Comparison of ENCODE assay signal across 29 cellular contexts in the genomic region with DNA sequence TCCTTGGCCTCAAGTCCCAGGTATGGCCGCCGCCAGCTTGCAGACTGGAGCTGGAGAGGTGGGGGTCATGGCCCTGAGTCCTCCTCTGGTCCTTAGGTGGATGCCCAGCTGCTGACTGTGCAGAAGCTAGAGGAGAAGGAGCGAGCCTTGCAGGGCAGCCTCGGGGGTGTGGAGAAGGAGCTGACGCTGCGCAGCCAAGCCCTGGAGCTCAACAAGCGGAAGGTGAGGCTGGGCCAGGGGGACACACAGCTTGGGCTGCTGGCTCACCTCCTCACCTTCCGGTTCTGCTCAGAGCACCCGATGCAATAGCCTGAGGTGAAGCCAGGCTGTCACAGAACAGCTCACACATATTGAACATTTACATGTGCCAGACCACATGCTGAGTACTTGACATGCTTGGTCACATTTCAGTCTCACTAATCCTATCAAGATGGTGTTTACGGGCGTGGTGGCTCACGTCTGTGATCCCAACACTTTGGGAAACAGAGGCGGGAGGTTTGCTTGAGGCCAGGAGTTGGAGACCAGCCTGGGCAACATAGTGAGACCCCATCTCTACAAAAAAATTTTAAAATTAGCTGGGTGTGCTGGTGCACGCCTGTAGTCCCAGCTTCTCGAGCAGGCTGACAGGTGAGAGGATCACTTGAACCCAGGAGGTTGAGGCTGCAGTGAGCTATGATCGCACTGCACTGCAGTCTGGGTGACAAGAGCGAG. TPM values are rescaled to one million over a fixed set of nuclear protein-coding genes. Genes with fewer than 3 reads are reported as not detected.
DNase-seq lines count a peak whose midpoint lies in the region; ATAC-seq, FAIRE-seq and TF ChIP-seq lines count a peak whose summit lies in the region.
"Had no signal": no experiment of that assay in that cellular context is flagged by ENCODE, and none has a peak within 500 bp of the region (broad histone marks: within the 10 kb centered on the region; RNA-seq: fewer than 3 reads in every experiment).

No MANE protein-coding gene starts in this region.

- peaks cover 3% of the 10 kb centered on the region; the same call in 1 of the 2 replicates for H3K27me3 Mint-ChIP-seq in WTC11 (ENCODE audit: low read depth)
- H3K27me3 Mint-ChIP-seq in stimulated activated naive B cell treated with anti-CD40 and anti-IgM and Interleukin-4, amounts not matched to agents 10 μg/mL and 1 μg/mL and 100 μg/mL, for 72 hours = no peaks in the 10 kb centered on the region
- H3K27me3 Mint-ChIP-seq: activated CD4-positive, alpha-beta memory T cell treated with anti-CD3 and anti-CD28 coated beads, Interleukin-2, amount 10 ng/mL, durations not matched to agents 7 days and 5 days; central memory CD8-positive, alpha-beta T cell; type B pancreatic cell had no signal

- CTCF ChIA-PET in WTC11 (lab: Charles Lee) = interaction anchor here (1.1 kb wide), 1 partner anchor 184 kb away, joined by 3 read pairs; no protein-coding TSS in a partner anchor

- H3K4me1 Mint-ChIP-seq in WTC11 = no peaks in the 10 kb centered on the region
- H3K4me1 Mint-ChIP-seq in stimulated activated naive B cell treated with anti-CD40 and anti-IgM and Interleukin-4, amounts not matched to agents 10 μg/mL and 1 μg/mL and 100 μg/mL, for 72 hours = peaks cover 19 to 28% of the 10 kb centered on the region in 2 donors

- TF ChIP-seq CTCF in WTC11 (IDR thresholded peaks at IDR 0.05) = no peak
- no peak for TF ChIP-seq CTCF in kidney (IDR thresholded peaks at IDR 0.05; ENCODE audit: borderline replicate concordance, extremely low read depth, insufficient read depth)

- no peak overlapping the region for H3K4me3 ChIP-seq in kidney (ENCODE audit: low read length in 2 of 2)
- H3K4me3 ChIP-seq: adrenal gland; BLaER1 treated with 17β-estradiol and CSF1 and Interleukin-3, amounts not matched to agents 10 nM and 100 nM; body of pancreas; lung; ovary had no signal

- H3K27ac Mint-ChIP-seq in WTC11 = no peak overlapping the region
- H3K27ac Mint-ChIP-seq in stimulated activated naive B cell treated with anti-CD40 and anti-IgM and Interleukin-4, amounts not matched to agents 10 μg/mL and 1 μg/mL and 100 μg/mL, for 72 hours = peak overlapping the region; percentile 25
- H3K27ac Mint-ChIP-seq: activated CD4-positive, alpha-beta memory T cell treated with anti-CD3 and anti-CD28 coated beads, Interleukin-2, amount 10 ng/mL, durations not matched to agents 7 days and 5 days; type B pancreatic cell had no signal

- peaks cover 81% of the 10 kb centered on the region for H3K36me3 Mint-ChIP-seq in WTC11
- peaks cover 52 to 78% of the 10 kb centered on the region in 2 donors for H3K36me3 Mint-ChIP-seq in stimulated activated naive B cell treated with anti-CD40 and anti-IgM and Interleukin-4, amounts not matched to agents 10 μg/mL and 1 μg/mL and 100 μg/mL, for 72 hours

- intact Hi-C loops in kidney (cut with DNase I) = no loop called here

- no peaks in the 10 kb centered on the region for H3K4me1 ChIP-seq in kidney (ENCODE audit: control insufficient read depth in 1 of 2, insufficient read depth in 1 of 2, low read depth in 1 of 2, low read length in 2 of 2)
- H3K4me1 ChIP-seq: body of pancreas had no signal

- H3K9me3 Mint-ChIP-seq in WTC11 = no peaks in the 10 kb centered on the region
- no peaks in the 10 kb centered on the region for H3K9me3 Mint-ChIP-seq in stimulated activated naive B cell treated with anti-CD40 and anti-IgM and Interleukin-4, amounts not matched to agents 10 μg/mL and 1 μg/mL and 100 μg/mL, for 72 hours
- H3K9me3 Mint-ChIP-seq: activated CD4-positive, alpha-beta memory T cell treated with anti-CD3 and anti-CD28 coated beads, Interleukin-2, amount 10 ng/mL, durations not matched to agents 7 days and 5 days; central memory CD8-positive, alpha-beta T cell; type B pancreatic cell had no signal

- H3K9ac ChIP-seq in kidney (ENCODE audit: low read length in 2 of 2) = no peak overlapping the region

- H3K27ac ChIP-seq in kidney (ENCODE audit: low read depth in 2 of 2, low read length in 2 of 2) = no peak overlapping the region
- H3K27ac ChIP-seq: adrenal gland; BLaER1 treated with 17β-estradiol and CSF1 and Interleukin-3, amounts not matched to agents 10 nM and 100 nM; body of pancreas; ovary had no signal

- ATAC-seq in WTC11 = no peak
- peak in 1 of 2 donors; percentile 12 for ATAC-seq in stimulated activated naive B cell treated with anti-CD40 and anti-IgM and Interleukin-4, amounts not matched to agents 10 μg/mL and 1 μg/mL and 100 μg/mL, for 72 hours (replicated peaks)
- ATAC-seq: body of pancreas, Right ventricle myocardium inferior had no signal

- H3K36me3 ChIP-seq in kidney (ENCODE audit: control insufficient read depth in 1 of 2, insufficient read depth in 2 of 2, low read length in 2 of 2) = peaks cover 58 to 82% of the 10 kb centered on the region in 2 donors
- H3K36me3 ChIP-seq: ovary had no signal

- no peak overlapping the region for H3K4me3 Mint-ChIP-seq in WTC11
- no peak overlapping the region for H3K4me3 Mint-ChIP-seq in stimulated activated naive B cell treated with anti-CD40 and anti-IgM and Interleukin-4, amounts not matched to agents 10 μg/mL and 1 μg/mL and 100 μg/mL, for 72 hours
- H3K4me3 Mint-ChIP-seq: activated CD4-positive, alpha-beta memory T cell treated with anti-CD3 and anti-CD28 coated beads, Interleukin-2, amount 10 ng/mL, durations not matched to agents 7 days and 5 days; central memory CD8-positive, alpha-beta T cell; type B pancreatic cell had no signal

- no peak for DNase-seq in WTC11 (ENCODE audit: low spot score)
- DNase-seq in kidney = peak; percentile 75
- no peak for DNase-seq in stimulated activated naive B cell treated with anti-CD40 and anti-IgM and Interleukin-4, amounts not matched to agents 10 μg/mL and 1 μg/mL and 100 μg/mL, for 72 hours
- DNase-seq in AG08396 (ENCODE audit: low spot score) = no peak
- DNase-seq in D341Med (ENCODE audit: low spot score) = no peak
- DNase-seq: activated CD4-positive, alpha-beta memory T cell treated with anti-CD3 and anti-CD28 coated beads, Interleukin-2, amount 10 ng/mL, durations not matched to agents 7 days and 5 days; activated CD8-positive, alpha-beta memory T cell treated with anti-CD3 and anti-CD28 coated beads, Interleukin-2, amount 50 U/mL, for 4 hours; activated naive CD4-positive, alpha-beta T cell treated with Interleukin-2 at 50 U/mL for 16 hours; adrenal gland; body of pancreas; dermis blood vessel endothelial cell; DMS53; foreskin melanocyte; H7; KG1; kidney glomerular epithelial cell; NCI-H1092 treated with DMSO at 0.1 percent for 48 hours; NCI-H187; NCI-H2171 treated with DMSO at 0.1 percent for 48 hours; NCI-H524 treated with DMSO at 0.1 percent for 48 hours; OCI-M1; stimulated activated naive CD4-positive, alpha-beta T cell; T-helper 2 cell had no signal

- no peaks in the 10 kb centered on the region for H3K9me3 ChIP-seq in kidney (ENCODE audit: control insufficient read depth in 1 of 2, low read length in 2 of 2)
- H3K9me3 ChIP-seq: adrenal gland; BLaER1 treated with 17β-estradiol and CSF1 and Interleukin-3, amounts not matched to agents 10 nM and 100 nM; body of pancreas; ovary had no signal

- POLR2A ChIA-PET in WTC11 (lab: Charles Lee) = no interaction called here

- no peak for FAIRE-seq in kidney (lab: Jason Lieb, UNC)

TF ChIP-seq in WTC11, 78 proteins besides CTCF, POLR2A, EP300 and RAD21:
- 0 out of 2 replicates have a peak, but pooled peaks have one; percentile 14 for TF ChIP-seq ZNF121 (CRISPR knock-in tag; IDR thresholded peaks at IDR 0.05)
- no peak for TF ChIP-seq IRF2 (CRISPR knock-in tag; IDR thresholded peaks at IDR 0.05; ENCODE audit: borderline replicate concordance, low read depth)

RNA-seq across cellular contexts. Expression of a gene that starts 7.4 kb away (rescaled TPM):
- total RNA-seq in WTC11 (2021) (63.7 to 77.1 TPM (median 66.9 TPM) in 3 replicates), kidney (109 TPM)
- 74.3 TPM for polyA plus RNA-seq in kidney (ENCODE audit: insufficient read depth, low read depth, low replicate concordance)

RNA-seq across cellular contexts. Expression of a gene that starts 7.7 kb away (rescaled TPM):
- total RNA-seq in WTC11 (2021) (4.6 to 6.6 TPM (median 6.2 TPM) in 3 replicates), kidney (12.2 TPM)
- 13.5 TPM for polyA plus RNA-seq in kidney (ENCODE audit: insufficient read depth, low read depth, low replicate concordance)

RNA-seq across cellular contexts. Expression of a gene that starts 17.5 kb away (rescaled TPM):
- total RNA-seq in WTC11 (2021) (18.7 to 20.0 TPM (median 19.7 TPM) in 3 replicates), kidney (19.8 TPM)
- polyA plus RNA-seq in kidney (ENCODE audit: insufficient read depth, low read depth, low replicate concordance) = 8.1 TPM

RNA-seq across cellular contexts. Expression of a gene that starts 21.3 kb away (rescaled TPM):
- total RNA-seq in WTC11 (2021) (40.8 to 50.5 TPM (median 45.0 TPM) in 3 replicates), kidney (27.8 TPM)
- polyA plus RNA-seq in kidney (ENCODE audit: insufficient read depth, low read depth, low replicate concordance) = 34.9 TPM
